Comparison of ENCODE assay signal across 11 cellular contexts in genomic region chr21:45329261-45330074, GRCh38. TPM values are rescaled to one million over a fixed set of nuclear protein-coding genes. Genes with fewer than 3 reads are reported as not detected.
DNase-seq lines count a peak whose midpoint lies in the region; ATAC-seq and TF ChIP-seq lines count a peak whose summit lies in the region.
"Had no signal": no experiment of that assay in that cellular context is flagged by ENCODE, and none has a peak within 500 bp of the region (broad histone marks: within the 10 kb centered on the region; RNA-seq: fewer than 3 reads in every experiment).

No MANE protein-coding gene starts in this region.

- H3K4me1 ChIP-seq in GM23338 (ENCODE audit: insufficient read depth) (no peaks in the 10 kb centered on the region; the same call in 1 of the 2 replicates), Panc1 (ENCODE audit: control insufficient read depth, insufficient read depth, low read length) (peaks cover 83% of the 10 kb centered on the region), hepatocyte (ENCODE audit: insufficient read depth) (peaks cover 37% of the 10 kb centered on the region), trophoblast cell (ENCODE audit: control insufficient read depth in 1 of 2, insufficient read depth in 2 of 2, low read length in 2 of 2) (peaks cover 23 to 31% of the 10 kb centered on the region in 2 experiments), tibial nerve (peaks cover 0 to 51% (median 19%) of the 10 kb centered on the region in 4 donors), Karpas-422 (ENCODE audit: low read length) (no peaks in the 10 kb centered on the region)

- H3K4me2 ChIP-seq in GM23338 = no peak overlapping the region
- H3K4me2 ChIP-seq in hepatocyte = peak overlapping the region; percentile 63
- peak overlapping the region; percentile 28 for H3K4me2 ChIP-seq in trophoblast cell (ENCODE audit: low read length)
- H3K4me2 ChIP-seq in Karpas-422 (ENCODE audit: low read depth, low read length, poor library complexity, severe bottlenecking) = no peak overlapping the region

- no peak overlapping the region for H4K12ac ChIP-seq in trophoblast cell (ENCODE audit: low read depth, low read length)

- H3K4me1 Mint-ChIP-seq in GM23338 = peaks cover 26% of the 10 kb centered on the region

- H3K4ac ChIP-seq in trophoblast cell (ENCODE audit: low read depth, low read length) = peak overlapping the region; percentile 27

- H3K27ac ChIP-seq in GM23338 (ENCODE audit: low read depth) = 0 out of 2 replicates have a peak overlapping the region, but pooled peaks have one; percentile 39
- peak overlapping the region; percentile 90 for H3K27ac ChIP-seq in Panc1 (ENCODE audit: low read length)
- H3K27ac ChIP-seq in hepatocyte = peak overlapping the region; percentile 99
- peak overlapping the region; percentile 29 for H3K27ac ChIP-seq in trophoblast cell (ENCODE audit: low read depth, low read length)
- H3K27ac ChIP-seq in tibial nerve = peak overlapping the region in 2 of 4 donors; percentile 56 to 61
- no peak overlapping the region for H3K27ac ChIP-seq in Karpas-422 (ENCODE audit: low read length)
- H3K27ac ChIP-seq: testis had no signal

- H3K9me2 ChIP-seq in GM23338 (ENCODE audit: insufficient read depth) = no peaks in the 10 kb centered on the region
- no peaks in the 10 kb centered on the region for H3K9me2 ChIP-seq in hepatocyte (replicated peaks; ENCODE audit: insufficient read depth)
- no peaks in the 10 kb centered on the region for H3K9me2 ChIP-seq in Karpas-422 (replicated peaks; ENCODE audit: insufficient read depth, low read length)

- CTCF ChIA-PET in Panc1 (lab: Charles Lee) = interaction anchor here (0.6 kb wide), 1 partner anchor 13 kb away, joined by 3 read pairs; no protein-coding TSS in a partner anchor

- H3K27me3 ChIP-seq in GM23338 (ENCODE audit: insufficient read depth) = no peaks in the 10 kb centered on the region
- no peaks in the 10 kb centered on the region for H3K27me3 ChIP-seq in Panc1 (ENCODE audit: control insufficient read depth, insufficient read depth, low read length)
- no peaks in the 10 kb centered on the region for H3K27me3 ChIP-seq in hepatocyte
- H3K27me3 ChIP-seq in trophoblast cell (ENCODE audit: insufficient read depth, low read length) = no peaks in the 10 kb centered on the region
- no peaks in the 10 kb centered on the region for H3K27me3 ChIP-seq in tibial nerve
- no peaks in the 10 kb centered on the region for H3K27me3 ChIP-seq in Karpas-422 (ENCODE audit: low read length)
- H3K27me3 ChIP-seq: testis had no signal

- peak overlapping the region; percentile 47 for H2AK5ac ChIP-seq in trophoblast cell (ENCODE audit: low read length)

- peak overlapping the region; percentile 38 for H2BK5ac ChIP-seq in trophoblast cell (ENCODE audit: low read depth, low read length, poor library complexity)

- peaks cover 1% of the 10 kb centered on the region for H3K9me3 Mint-ChIP-seq in GM23338

- no TSS peak for BruUV-seq in Panc1 (replicated peaks; lab: Mats Ljungman, UMichigan)

- no peak overlapping the region for H3K4me3 Mint-ChIP-seq in GM23338

- no peaks in the 10 kb centered on the region for H3K36me3 ChIP-seq in GM23338 (ENCODE audit: insufficient read depth)
- no peaks in the 10 kb centered on the region for H3K36me3 ChIP-seq in Panc1 (ENCODE audit: control insufficient read depth, insufficient read depth, low read length)
- no peaks in the 10 kb centered on the region for H3K36me3 ChIP-seq in hepatocyte (replicated peaks; ENCODE audit: insufficient read depth, low read depth)
- H3K36me3 ChIP-seq in trophoblast cell (ENCODE audit: control insufficient read depth in 1 of 2, insufficient read depth in 2 of 2, low read length in 2 of 2) = no peaks in the 10 kb centered on the region
- H3K36me3 ChIP-seq in tibial nerve = no peaks in the 10 kb centered on the region
- H3K36me3 ChIP-seq in Karpas-422 (ENCODE audit: insufficient read depth, low read length) = no peaks in the 10 kb centered on the region

- H3K36me3 Mint-ChIP-seq in GM23338 (ENCODE audit: low read depth) = peaks cover under 1% of the 10 kb centered on the region; the same call in 1 of the 3 replicates

- H3K27ac Mint-ChIP-seq in GM23338 = peak overlapping the region; percentile 61; the same call in 1 of the 2 replicates

- H4K8ac ChIP-seq in trophoblast cell (ENCODE audit: low read depth, low read length) = peak overlapping the region; percentile 14

- H3K9ac ChIP-seq in trophoblast cell (ENCODE audit: low read length) (no peak overlapping the region), Karpas-422 (ENCODE audit: low read length) (no peak overlapping the region)

- 58% methylated on average over 29 of the region's 30 CpGs for WGBS in hepatocyte (ENCODE audit: low lambda C conversion rate, missing lambda C conversion rate)
- no CpG with 5 or more reads among the region's 30 CpGs for WGBS in trophoblast cell (ENCODE audit: extremely low coverage, insufficient coverage, insufficient read length)
- whole genome bisulfite sequencing in tibial nerve, 2 donors = 79 to 85% methylated on average over 25 to 30 of the region's 30 CpGs

- TF ChIP-seq POLR2A in tibial nerve (IDR thresholded peaks at IDR 0.05) = no peak

- peaks cover 21% of the 10 kb centered on the region for H3K27me3 Mint-ChIP-seq in GM23338 (ENCODE audit: insufficient read depth, low read depth, poor library complexity)

- H3K9me3 ChIP-seq in Panc1 (ENCODE audit: control insufficient read depth, insufficient read depth, low read depth, low read length) (no peaks in the 10 kb centered on the region), hepatocyte (ENCODE audit: low read depth) (no peaks in the 10 kb centered on the region), trophoblast cell (ENCODE audit: insufficient read depth, low read depth, low read length) (peaks cover 3% of the 10 kb centered on the region), tibial nerve (no peaks in the 10 kb centered on the region), Karpas-422 (ENCODE audit: low read length) (no peaks in the 10 kb centered on the region)
- H3K9me3 ChIP-seq: testis had no signal

- H3K23ac ChIP-seq in trophoblast cell (ENCODE audit: low read length) = no peak overlapping the region

- H2AFZ ChIP-seq in GM23338 = no peak overlapping the region
- H2AFZ ChIP-seq in hepatocyte = no peak overlapping the region
- no peak overlapping the region for H2AFZ ChIP-seq in trophoblast cell (ENCODE audit: insufficient read depth, low read length, poor library complexity)
- H2AFZ ChIP-seq in Karpas-422 (ENCODE audit: low read length) = no peak overlapping the region

- peak overlapping the region; percentile 74 for H4K91ac ChIP-seq in trophoblast cell (ENCODE audit: low read depth, low read length)

- peaks cover 27% of the 10 kb centered on the region for H3K79me1 ChIP-seq in trophoblast cell (ENCODE audit: low read length)

- intact Hi-C loops in Panc1 (cut with micrococcal nuclease; ENCODE audit: unreplicated experiment) = loop anchor here (5.0 kb wide), 1 partner anchor 78 kb away; the partner anchor contains the start of gene COL18A1

- H3K18ac ChIP-seq in trophoblast cell (ENCODE audit: low read length) = peak overlapping the region; percentile 9

- peak overlapping the region; percentile 63 for H2BK12ac ChIP-seq in trophoblast cell (ENCODE audit: low read length)

- H4K20me1 ChIP-seq in GM23338 (replicated peaks; ENCODE audit: insufficient read depth) (no peaks in the 10 kb centered on the region), hepatocyte (ENCODE audit: insufficient read depth, poor library complexity, severe bottlenecking) (no peaks in the 10 kb centered on the region), Karpas-422 (ENCODE audit: insufficient read depth, low read depth, low read length) (no peaks in the 10 kb centered on the region)

- ATAC-seq in GM23338 = no peak
- ATAC-seq in Panc1 = peak; percentile 44
- ATAC-seq in GM19023 (IDR thresholded peaks at IDR 0.05; ENCODE audit: unreplicated experiment) = no peak

- POLR2A ChIA-PET in Panc1 (lab: Charles Lee) = interaction anchor here (0.6 to 0.7 kb wide), 4 partner anchors 9 to 402 kb away, joined by 3 to 11 read pairs (median 6); no protein-coding TSS in a partner anchor

- H3K79me2 ChIP-seq in GM23338 (replicated peaks; ENCODE audit: insufficient read depth) = no peaks in the 10 kb centered on the region
- no peaks in the 10 kb centered on the region for H3K79me2 ChIP-seq in hepatocyte
- H3K79me2 ChIP-seq in trophoblast cell (ENCODE audit: control insufficient read depth, insufficient read depth, low read length, poor library complexity) = no peaks in the 10 kb centered on the region
- H3K79me2 ChIP-seq in Karpas-422 (ENCODE audit: low read length) = no peaks in the 10 kb centered on the region

- no peak for DNase-seq in GM23338 (ENCODE audit: low spot score)
- no peak for DNase-seq in Panc1 (ENCODE audit: low read depth, low spot score)
- DNase-seq in hepatocyte (ENCODE audit: low spot score) = peak; percentile 79
- no peak for DNase-seq in trophoblast cell
- DNase-seq in tibial nerve (ENCODE audit: low spot score in 2 of 2) = no peak
- DNase-seq in Karpas-422 = no peak
- DNase-seq in DMS114 treated with DMSO at 0.1 percent for 48 hours (lab: John Stamatoyannopoulos, UW; ENCODE audit: unreplicated experiment) = no peak
- DNase-seq: NCI-H2081 treated with DMSO at 0.1 percent for 48 hours; stimulated activated CD4-positive, alpha-beta T cell treated with anti-CD3 and anti-CD28 coated beads, Interleukin-4, amount 100 ng/mL, for 24 hours had no signal

- H3F3A ChIP-seq in GM23338 (replicated peaks; ENCODE audit: low read depth) = no peaks in the 10 kb centered on the region

- H3K4me3 ChIP-seq in GM23338 (no peak overlapping the region), Panc1 (ENCODE audit: low read depth in 2 of 2, low read length in 2 of 2) (peak overlapping the region in 1 of 2 experiments; percentile 24; a peak in 2 of 4 replicates), hepatocyte (no peak overlapping the region), trophoblast cell (ENCODE audit: low read depth, low read length) (no peak overlapping the region), tibial nerve (no peak overlapping the region), Karpas-422 (ENCODE audit: low read length) (no peak overlapping the region)
- H3K4me3 ChIP-seq: testis had no signal

- TF ChIP-seq EP300 in tibial nerve (IDR thresholded peaks at IDR 0.05) = no peak

- in situ Hi-C loops in Panc1 (cut with HindIII; ENCODE audit: low pct_unique_long_range_greater_than_20kb, low sequenced_read_pairs) = no loop called here

- TF ChIP-seq CTCF in GM23338 (conservative IDR thresholded peaks at IDR 0.05; ENCODE audit: low read depth in 2 of 2) (no peak), Panc1 (IDR thresholded peaks at IDR 0.05) (no peak), hepatocyte (IDR thresholded peaks at IDR 0.05; ENCODE audit: poor library complexity) (no peak), tibial nerve (IDR thresholded peaks at IDR 0.05) (no peak)

- H3K14ac ChIP-seq in trophoblast cell (ENCODE audit: low read length) = peak overlapping the region; percentile 54

- H2BK120ac ChIP-seq in trophoblast cell (ENCODE audit: insufficient read depth, low read length, poor library complexity) = peak overlapping the region; percentile 69

RNA-seq across cellular contexts. Expression of gene POFUT2, which starts 41.8 kb away (rescaled TPM):
- 34.5 and 36.2 TPM in 2 replicates for total RNA-seq in GM23338 (2014; rRNA removed; shearing (Covaris generic))
- polyA plus RNA-seq in GM23338 (2016; fragmentation: Nextera tagmentation; extraction: Ambion mirVana) (10.9 and 12.1 TPM in 2 replicates), hepatocyte (54.4 and 57.7 TPM in 2 replicates)
- total RNA-seq in Panc1 (2021; ENCODE audit: unreplicated experiment) (59.6 TPM), hepatocyte (25.5 and 30.7 TPM in 2 replicates), tibial nerve (10 to 100 TPM; 19.5 to 66.3 (median 35.1) TPM)
- 68.4 TPM for polyA plus RNA-seq in Panc1 (2012; ENCODE audit: insufficient read length)
- 33.1 and 33.8 TPM in 2 replicates for polyA plus RNA-seq in trophoblast cell (2013)
- total RNA-seq in Karpas-422 (2014; rRNA removed; shearing (Covaris generic); ENCODE audit: low replicate concordance) = 10.5 and 18.0 TPM in 2 replicates

Comparison
In these comparisons a context has a peak if more than half of its experiments do, and no peak if none do; other contexts are left out.
1. H3K4me2 ChIP-seq: peak in hepatocyte (single experiment) and trophoblast cell (single experiment); none in GM23338 (single experiment) and Karpas-422 (single experiment).